In genomic region chr5:141877478-141878185, GRCh38 we compare ENCODE assay signal across 1 cellular context.
TF ChIP-seq lines count a peak whose summit lies in the region.

No MANE protein-coding gene starts in this region.

TF ChIP-seq in SK-N-SH treated with all-trans-retinoic acid at 6 μM for 48 hours, 23 proteins besides CTCF, POLR2A, EP300 and RAD21 (continued from another document):
- no peak for TF ChIP-seq TSHZ2 (CRISPR knock-in tag; IDR thresholded peaks at IDR 0.05)
- no peak for TF ChIP-seq ESRRG (CRISPR knock-in tag; IDR thresholded peaks at IDR 0.05)
- TF ChIP-seq BACH2 (CRISPR knock-in tag; IDR thresholded peaks at IDR 0.05; ENCODE audit: borderline replicate concordance): no peak
